In the genomic region with DNA sequence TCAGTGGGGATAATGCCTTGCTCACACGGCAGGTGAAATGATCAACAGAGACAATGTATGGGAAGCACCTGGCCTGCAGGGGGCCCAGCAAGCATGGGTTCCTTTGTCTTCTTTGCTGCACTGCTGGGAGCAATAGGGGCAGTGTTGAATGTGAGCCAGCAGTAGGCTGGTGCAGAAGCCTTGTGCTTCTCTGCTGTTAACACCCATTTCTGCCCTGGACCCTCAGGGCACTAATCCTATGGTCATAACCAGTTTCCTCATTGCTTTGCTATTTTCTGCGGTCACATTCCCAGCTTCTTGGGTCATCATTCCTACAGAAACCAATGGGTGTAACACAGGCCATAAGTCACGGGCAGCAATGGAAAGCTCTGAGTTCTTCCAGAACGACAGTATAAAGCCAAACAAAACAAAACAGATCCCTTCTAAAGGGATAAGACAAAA, we compare ENCODE assay signal across 9 cellular contexts. TPM values are rescaled to one million over a fixed set of nuclear protein-coding genes. Genes with fewer than 3 reads are reported as not detected.
DNase-seq lines count a peak whose midpoint lies in the region; ATAC-seq and TF ChIP-seq lines count a peak whose summit lies in the region.
"Had no signal": no experiment of that assay in that cellular context is flagged by ENCODE, and none has a peak within 500 bp of the region (broad histone marks: within the 10 kb centered on the region; RNA-seq: fewer than 3 reads in every experiment).

No MANE protein-coding gene starts in this region.

- peaks cover 2% of the 10 kb centered on the region for H3K27me3 Mint-ChIP-seq in activated CD4-positive, alpha-beta T cell treated with anti-CD3 and anti-CD28 coated beads for 36 hours
- peaks cover 17% of the 10 kb centered on the region for H3K27me3 Mint-ChIP-seq in CD8-positive, alpha-beta T cell (ENCODE audit: low read depth)

- H3K27ac ChIP-seq in fibroblast of lung (ENCODE audit: insufficient read depth, low read length) = no peak overlapping the region
- H3K27ac ChIP-seq in CD8-positive, alpha-beta T cell (ENCODE audit: low read depth, low read length) = no peak overlapping the region

- H3K4me1 Mint-ChIP-seq in activated CD4-positive, alpha-beta T cell treated with anti-CD3 and anti-CD28 coated beads for 36 hours = no peaks in the 10 kb centered on the region
- H3K4me1 Mint-ChIP-seq in CD8-positive, alpha-beta T cell (ENCODE audit: low read depth) = peaks cover 3% of the 10 kb centered on the region

- peak; percentile 43 for DNase-seq in activated CD4-positive, alpha-beta T cell treated with anti-CD3 and anti-CD28 coated beads for 36 hours
- DNase-seq in activated CD4-positive, alpha-beta T cell treated with anti-CD3 and anti-CD28 coated beads, Interleukin-2, amount 50 U/mL, for 1 hour = no peak
- DNase-seq in NCI-H526 treated with DMSO at 0.1 percent for 48 hours (lab: John Stamatoyannopoulos, UW) (peak; percentile 21), fibroblast of lung (ENCODE audit: low read depth in 2 of 2) (peak; percentile 90 to 98), stromal cell of bone marrow (ENCODE audit: low read depth) (peak; percentile 98), CD1c-positive myeloid dendritic cell (ENCODE audit: extremely low spot score) (no peak), UCSD-AML1 (lab: John Stamatoyannopoulos, UW; ENCODE audit: unreplicated experiment) (no peak)
- no peak for DNase-seq in CD8-positive, alpha-beta T cell

- H3K9ac ChIP-seq in fibroblast of lung (ENCODE audit: insufficient read depth, low read length) = no peak overlapping the region

- H3K27ac Mint-ChIP-seq in activated CD4-positive, alpha-beta T cell treated with anti-CD3 and anti-CD28 coated beads for 36 hours = no peak overlapping the region
- no peak overlapping the region for H3K27ac Mint-ChIP-seq in CD8-positive, alpha-beta T cell
- H3K27ac Mint-ChIP-seq: activated naive CD4-positive, alpha-beta T cell treated with anti-CD3 and anti-CD28 coated beads, Interleukin-2, amount 50 U/mL, for 72 hours had no signal

- H3K4me2 ChIP-seq in fibroblast of lung (ENCODE audit: extremely low read depth, insufficient read depth, low read length) = no peak overlapping the region

- no peaks in the 10 kb centered on the region for H3K36me3 Mint-ChIP-seq in activated CD4-positive, alpha-beta T cell treated with anti-CD3 and anti-CD28 coated beads for 36 hours (ENCODE audit: low read depth)
- no peaks in the 10 kb centered on the region for H3K36me3 Mint-ChIP-seq in CD8-positive, alpha-beta T cell
- H3K36me3 Mint-ChIP-seq: activated naive CD4-positive, alpha-beta T cell treated with anti-CD3 and anti-CD28 coated beads, Interleukin-2, amount 50 U/mL, for 72 hours had no signal

- peaks cover 2% of the 10 kb centered on the region for H3K4me1 ChIP-seq in fibroblast of lung (ENCODE audit: control insufficient read depth, extremely low read depth, insufficient read depth, low read length)
- no peaks in the 10 kb centered on the region for H3K4me1 ChIP-seq in CD8-positive, alpha-beta T cell (ENCODE audit: insufficient read depth, low read length)

- no peaks in the 10 kb centered on the region for H4K20me1 ChIP-seq in fibroblast of lung (ENCODE audit: control insufficient read depth, extremely low read depth, insufficient read depth, low read length)

- ATAC-seq in activated CD4-positive, alpha-beta T cell treated with anti-CD3 and anti-CD28 coated beads for 36 hours = no peak
- no peak for ATAC-seq in CD8-positive, alpha-beta T cell

- no peaks in the 10 kb centered on the region for H3K36me3 ChIP-seq in fibroblast of lung (ENCODE audit: control insufficient read depth, insufficient read depth, low read length)
- H3K36me3 ChIP-seq in CD8-positive, alpha-beta T cell (ENCODE audit: insufficient read depth, low read length) = no peaks in the 10 kb centered on the region

- H3K27me3 ChIP-seq in fibroblast of lung (ENCODE audit: control insufficient read depth, insufficient read depth, low read length) = no peaks in the 10 kb centered on the region
- no peaks in the 10 kb centered on the region for H3K27me3 ChIP-seq in CD8-positive, alpha-beta T cell (ENCODE audit: insufficient read depth, low read length)

- H3K79me2 ChIP-seq in fibroblast of lung (ENCODE audit: control insufficient read depth, insufficient read depth, low read length) = no peaks in the 10 kb centered on the region

- TF ChIP-seq CTCF in fibroblast of lung (conservative IDR thresholded peaks at IDR 0.05 in 1 of 2, IDR thresholded peaks at IDR 0.05 in 1 of 2; ENCODE audit: low read depth in 1 of 2, low read length in 2 of 2) = peak in 1 of 2 donors; percentile 8
- TF ChIP-seq CTCF in CD8-positive, alpha-beta T cell (IDR thresholded peaks at IDR 0.05) = no peak

- no peak overlapping the region for H3K4me3 ChIP-seq in fibroblast of lung (replicated peaks in 1 of 4; ENCODE audit: control extremely low read depth in 1 of 4, insufficient read depth in 1 of 4, low read depth in 3 of 4, low read length in 4 of 4)
- H3K4me3 ChIP-seq in CD8-positive, alpha-beta T cell (ENCODE audit: low read depth, low read length) = no peak overlapping the region

- H3K9me3 Mint-ChIP-seq in activated CD4-positive, alpha-beta T cell treated with anti-CD3 and anti-CD28 coated beads for 36 hours (ENCODE audit: low read depth) = no peaks in the 10 kb centered on the region
- H3K9me3 Mint-ChIP-seq in CD8-positive, alpha-beta T cell = no peaks in the 10 kb centered on the region
- H3K9me3 Mint-ChIP-seq: activated naive CD4-positive, alpha-beta T cell treated with anti-CD3 and anti-CD28 coated beads, Interleukin-2, amount 50 U/mL, for 72 hours had no signal

- intact Hi-C loops in activated CD4-positive, alpha-beta T cell treated with anti-CD3 and anti-CD28 coated beads for 36 hours (cut with DNase I, micrococcal nuclease) = no loop called here
- intact Hi-C loops in CD8-positive, alpha-beta T cell (cut with DNase I, micrococcal nuclease) = no loop called here

- H3K4me3 Mint-ChIP-seq in activated CD4-positive, alpha-beta T cell treated with anti-CD3 and anti-CD28 coated beads for 36 hours = no peak overlapping the region
- H3K4me3 Mint-ChIP-seq in CD8-positive, alpha-beta T cell = no peak overlapping the region

- no peak overlapping the region for H2AFZ ChIP-seq in fibroblast of lung (ENCODE audit: low read length)

- POLR2A ChIA-PET in activated CD4-positive, alpha-beta T cell treated with anti-CD3 and anti-CD28 coated beads for 36 hours (lab: Charles Lee) = no interaction called here
- POLR2A ChIA-PET in CD8-positive, alpha-beta T cell (lab: Charles Lee) = no interaction called here

- no peaks in the 10 kb centered on the region for H3K9me3 ChIP-seq in fibroblast of lung (ENCODE audit: control insufficient read depth, insufficient read depth, low read depth, low read length)
- H3K9me3 ChIP-seq in CD8-positive, alpha-beta T cell (ENCODE audit: low read length) = no peaks in the 10 kb centered on the region

- CTCF ChIA-PET in activated CD4-positive, alpha-beta T cell treated with anti-CD3 and anti-CD28 coated beads for 36 hours (lab: Charles Lee) = interaction anchor here (0.6 to 0.7 kb wide), 2 partner anchors 57 to 177 kb away, joined by 3 read pairs; no protein-coding TSS in a partner anchor
- CTCF ChIA-PET in CD8-positive, alpha-beta T cell (lab: Charles Lee) = no interaction called here

RNA-seq across cellular contexts. Expression of gene LGI1, which starts 10.9 kb away (rescaled TPM):
- total RNA-seq in activated CD4-positive, alpha-beta T cell treated with anti-CD3 and anti-CD28 coated beads for 36 hours = not detected
- not detected in 2 replicates for total RNA-seq in fibroblast of lung
- polyA plus RNA-seq in fibroblast of lung = not detected in 2 replicates
- not detected in 2 replicates for polyA plus RNA-seq in fibroblast of lung (2012)
- not detected in 2 replicates for polyA minus RNA-seq in fibroblast of lung (ENCODE audit: low replicate concordance)
- not detected for total RNA-seq in CD8-positive, alpha-beta T cell
- total RNA-seq: activated naive CD4-positive, alpha-beta T cell treated with anti-CD3 and anti-CD28 coated beads, Interleukin-2, amount 50 U/mL, for 72 hours had no signal

RNA-seq across cellular contexts. Expression of gene FRA10AC1, which starts 44.5 kb away (rescaled TPM):
- total RNA-seq in activated CD4-positive, alpha-beta T cell treated with anti-CD3 and anti-CD28 coated beads for 36 hours = 10 to 100 TPM; 18.9 to 29.4 TPM
- total RNA-seq in fibroblast of lung = 6.9 and 9.4 TPM in 2 replicates
- polyA plus RNA-seq in fibroblast of lung = 6.3 and 7.1 TPM in 2 replicates
- 7.8 and 8.1 TPM in 2 replicates for polyA plus RNA-seq in fibroblast of lung (2012)
- 0.08 and 0.15 TPM in 2 replicates for polyA minus RNA-seq in fibroblast of lung (ENCODE audit: low replicate concordance)
- total RNA-seq in CD8-positive, alpha-beta T cell = 1 to 10 TPM; 6.2 to 7.0 TPM

Comparison
In these comparisons a context has a peak if more than half of its experiments do, and no peak if none do; other contexts are left out.
1. DNase-seq: peak in activated CD4-positive, alpha-beta T cell treated with anti-CD3 and anti-CD28 coated beads for 36 hours (single experiment), NCI-H526 treated with DMSO at 0.1 percent for 48 hours (single experiment), fibroblast of lung (2 of 2) and stromal cell of bone marrow (single experiment); none in activated CD4-positive, alpha-beta T cell treated with anti-CD3 and anti-CD28 coated beads, Interleukin-2, amount 50 U/mL, for 1 hour (single experiment), CD8-positive, alpha-beta T cell (0 of 7), CD1c-positive myeloid dendritic cell (single experiment) and UCSD-AML1 (single experiment).